In the genomic region with DNA sequence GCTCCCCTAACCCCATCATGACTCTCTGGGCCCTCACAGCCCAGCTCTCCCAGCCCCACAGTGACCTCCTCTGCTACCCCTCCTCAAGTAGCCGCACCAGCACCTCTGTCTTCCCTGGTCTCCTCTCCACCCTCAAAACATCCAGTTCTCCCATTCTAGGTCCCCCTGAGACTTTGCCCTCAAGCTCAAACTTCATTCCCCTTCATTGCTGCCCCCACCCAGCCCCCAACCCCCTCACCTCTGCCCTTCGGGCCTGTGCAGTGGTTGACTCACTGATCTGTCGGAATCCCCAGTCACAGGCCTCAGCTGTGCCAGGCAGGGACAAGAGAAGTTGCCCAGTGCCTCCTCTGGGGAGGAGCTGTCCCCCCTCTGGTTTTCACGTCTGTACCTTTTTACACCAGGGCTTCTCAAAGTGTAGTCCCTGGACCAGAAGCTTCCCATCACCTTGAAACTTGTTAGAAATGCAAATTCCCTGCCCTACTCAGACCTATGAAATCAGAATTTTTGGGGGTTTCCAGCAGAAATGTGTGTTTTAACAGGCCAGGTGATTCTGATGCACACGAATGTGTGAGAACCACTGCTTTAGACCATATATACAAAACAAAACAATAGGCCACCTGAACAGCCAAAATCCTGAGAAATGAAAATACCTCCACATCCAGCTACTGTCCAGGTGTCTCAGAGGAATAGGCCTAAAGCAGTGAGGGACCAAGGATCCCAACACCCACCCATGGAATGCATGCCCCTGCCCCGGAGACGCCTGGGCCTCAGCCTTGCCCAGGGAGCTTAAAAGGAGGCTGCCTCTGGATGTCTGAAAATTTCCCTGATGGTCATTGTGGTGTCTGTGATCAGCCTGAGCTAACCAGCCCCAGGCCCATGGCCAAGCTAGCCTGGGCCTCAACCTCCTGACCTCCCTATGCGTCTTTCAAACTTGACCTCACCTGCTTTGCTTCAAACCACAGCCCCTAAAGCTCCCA, we compare ENCODE assay signal across 8 cellular contexts. TPM values are rescaled to one million over a fixed set of nuclear protein-coding genes. Genes with fewer than 3 reads are reported as not detected.
DNase-seq lines count a peak whose midpoint lies in the region; ATAC-seq, FAIRE-seq and TF ChIP-seq lines count a peak whose summit lies in the region.

No MANE protein-coding gene starts in this region.

- no peak for FAIRE-seq in kidney (lab: Jason Lieb, UNC)

- peak overlapping the region; percentile 60 to 66 for H3K4me3 ChIP-seq in kidney (ENCODE audit: low read length in 2 of 2)
- H3K4me3 ChIP-seq in tibial artery = peak overlapping the region; percentile 75 to 90

- CTCF ChIA-PET in activated CD8-positive, alpha-beta memory T cell treated with anti-CD3 and anti-CD28 coated beads, Interleukin-2, amount 10 ng/mL, durations not matched to agents 7 days and 5 days (lab: Charles Lee) = interaction anchor here (0.9 to 3.5 kb wide), 8 partner anchors 12 to 122 kb away, joined by 3 to 21 read pairs (median 4); a partner anchor contains a TSS

- H3K9me3 ChIP-seq in kidney (ENCODE audit: control insufficient read depth in 1 of 2, low read length in 2 of 2) (no peaks in the 10 kb centered on the region), tibial artery (no peaks in the 10 kb centered on the region)

- no peaks in the 10 kb centered on the region for H3K36me3 Mint-ChIP-seq in activated CD8-positive, alpha-beta memory T cell treated with anti-CD3 and anti-CD28 coated beads, Interleukin-2, amount 10 ng/mL, durations not matched to agents 7 days and 5 days
- no peaks in the 10 kb centered on the region for H3K36me3 Mint-ChIP-seq in activated T-helper 17 cell treated with anti-CD3 and anti-CD28 coated beads, Interleukin-2, amount 50 U/mL, for 72 hours (ENCODE audit: low read depth)

- H3K4me1 Mint-ChIP-seq in activated CD8-positive, alpha-beta memory T cell treated with anti-CD3 and anti-CD28 coated beads, Interleukin-2, amount 10 ng/mL, durations not matched to agents 7 days and 5 days = peaks cover 22% of the 10 kb centered on the region
- peaks cover 6% of the 10 kb centered on the region for H3K4me1 Mint-ChIP-seq in activated T-helper 17 cell treated with anti-CD3 and anti-CD28 coated beads, Interleukin-2, amount 50 U/mL, for 72 hours

- H3K4me1 ChIP-seq in kidney (ENCODE audit: control insufficient read depth in 1 of 2, insufficient read depth in 1 of 2, low read depth in 1 of 2, low read length in 2 of 2) (peaks cover 10 to 19% of the 10 kb centered on the region in 2 donors), tibial artery (peaks cover 0 to 34% (median 28%) of the 10 kb centered on the region in 4 donors)

- H3K36me3 ChIP-seq in kidney (ENCODE audit: control insufficient read depth in 1 of 2, insufficient read depth in 2 of 2, low read length in 2 of 2) (no peaks in the 10 kb centered on the region), tibial artery (no peaks in the 10 kb centered on the region)

- H3K9ac ChIP-seq in kidney (ENCODE audit: low read length in 2 of 2) = peak overlapping the region in 1 of 2 donors; percentile 31

- H3K9me3 Mint-ChIP-seq in activated CD8-positive, alpha-beta memory T cell treated with anti-CD3 and anti-CD28 coated beads, Interleukin-2, amount 10 ng/mL, durations not matched to agents 7 days and 5 days (ENCODE audit: low read depth) = no peaks in the 10 kb centered on the region
- H3K9me3 Mint-ChIP-seq in activated T-helper 17 cell treated with anti-CD3 and anti-CD28 coated beads, Interleukin-2, amount 50 U/mL, for 72 hours = no peaks in the 10 kb centered on the region

- DNase-seq in activated CD8-positive, alpha-beta memory T cell treated with anti-CD3 and anti-CD28 coated beads, Interleukin-2, amount 10 ng/mL, durations not matched to agents 7 days and 5 days = no peak
- no peak for DNase-seq in activated CD8-positive, alpha-beta memory T cell treated with anti-CD3 and anti-CD28 coated beads for 24 hours
- DNase-seq in kidney (no peak), tibial artery (peak in 1 of 2 donors; percentile 64), NCI-H1048 (lab: John Stamatoyannopoulos, UW) (no peak), KBM-7 (no peak)
- no peak for DNase-seq in stimulated activated CD4-positive, alpha-beta T cell treated with anti-CD3 and anti-CD28 coated beads, Interleukin-4, amount 100 ng/mL, for 1 hour

- TF ChIP-seq CTCF in kidney (IDR thresholded peaks at IDR 0.05; ENCODE audit: borderline replicate concordance, extremely low read depth, insufficient read depth) (no peak), tibial artery (IDR thresholded peaks at IDR 0.05) (no peak)

- H3K4me3 Mint-ChIP-seq in activated CD8-positive, alpha-beta memory T cell treated with anti-CD3 and anti-CD28 coated beads, Interleukin-2, amount 10 ng/mL, durations not matched to agents 7 days and 5 days = peak overlapping the region; percentile 60
- peak overlapping the region; percentile 89 for H3K4me3 Mint-ChIP-seq in activated T-helper 17 cell treated with anti-CD3 and anti-CD28 coated beads, Interleukin-2, amount 50 U/mL, for 72 hours

- intact Hi-C loops in kidney (cut with DNase I) = no loop called here
- intact Hi-C loops in tibial artery (cut with DNase I; ENCODE audit: low total_unique reads) = no loop called here

- H3K27me3 ChIP-seq in tibial artery = no peaks in the 10 kb centered on the region

- H3K27ac Mint-ChIP-seq in activated CD8-positive, alpha-beta memory T cell treated with anti-CD3 and anti-CD28 coated beads, Interleukin-2, amount 10 ng/mL, durations not matched to agents 7 days and 5 days = peak overlapping the region; percentile 49
- H3K27ac Mint-ChIP-seq in activated T-helper 17 cell treated with anti-CD3 and anti-CD28 coated beads, Interleukin-2, amount 50 U/mL, for 72 hours = peak overlapping the region; percentile 74

- peaks cover 8% of the 10 kb centered on the region for H3K27me3 Mint-ChIP-seq in activated CD8-positive, alpha-beta memory T cell treated with anti-CD3 and anti-CD28 coated beads, Interleukin-2, amount 10 ng/mL, durations not matched to agents 7 days and 5 days
- no peaks in the 10 kb centered on the region for H3K27me3 Mint-ChIP-seq in activated T-helper 17 cell treated with anti-CD3 and anti-CD28 coated beads, Interleukin-2, amount 50 U/mL, for 72 hours

- in situ Hi-C loops in KBM-7 (cut with MboI; ENCODE audit: low pct_unique_long_range_greater_than_20kb, low sequenced_read_pairs) = no loop called here

- peak overlapping the region in 1 of 2 donors; percentile 38 for H3K27ac ChIP-seq in kidney (ENCODE audit: low read depth in 2 of 2, low read length in 2 of 2)
- peak overlapping the region; percentile 86 to 94 for H3K27ac ChIP-seq in tibial artery

- no peak for ATAC-seq in activated CD8-positive, alpha-beta memory T cell treated with anti-CD3 and anti-CD28 coated beads, Interleukin-2, amount 10 ng/mL, durations not matched to agents 7 days and 5 days
- ATAC-seq in activated T-helper 17 cell treated with anti-CD3 and anti-CD28 coated beads, Interleukin-2, amount 50 U/mL, for 72 hours (replicated peaks) = no peak

RNA-seq across cellular contexts. Expression of a gene that starts 0.9 kb away (rescaled TPM):
- 1 to 10 TPM; 3.4 to 4.7 TPM for total RNA-seq in activated CD8-positive, alpha-beta memory T cell treated with anti-CD3 and anti-CD28 coated beads, Interleukin-2, amount 10 ng/mL, durations not matched to agents 7 days and 5 days
- 10 to 100 TPM in 1 of 2 donors, 1 to 10 TPM in 1; 6.4 to 16.8 TPM for total RNA-seq in activated T-helper 17 cell treated with anti-CD3 and anti-CD28 coated beads, Interleukin-2, amount 50 U/mL, for 72 hours
- total RNA-seq in kidney = 63.7 TPM
- polyA plus RNA-seq in kidney (ENCODE audit: insufficient read depth, low read depth, low replicate concordance) = 57.2 TPM

RNA-seq across cellular contexts. Expression of a gene that starts 24.7 kb away (rescaled TPM):
- 10 to 100 TPM; 48.6 to 61.7 TPM for total RNA-seq in activated CD8-positive, alpha-beta memory T cell treated with anti-CD3 and anti-CD28 coated beads, Interleukin-2, amount 10 ng/mL, durations not matched to agents 7 days and 5 days
- total RNA-seq in activated T-helper 17 cell treated with anti-CD3 and anti-CD28 coated beads, Interleukin-2, amount 50 U/mL, for 72 hours = 10 to 100 TPM; 71.3 to 86.2 TPM
- 58.9 TPM for total RNA-seq in kidney
- polyA plus RNA-seq in kidney (ENCODE audit: insufficient read depth, low read depth, low replicate concordance) = 68.9 TPM

RNA-seq across cellular contexts. Expression of a gene that starts 39.9 kb away (rescaled TPM):
- total RNA-seq in activated CD8-positive, alpha-beta memory T cell treated with anti-CD3 and anti-CD28 coated beads, Interleukin-2, amount 10 ng/mL, durations not matched to agents 7 days and 5 days = 10 to 100 TPM; 36.8 to 43.1 TPM
- total RNA-seq in activated T-helper 17 cell treated with anti-CD3 and anti-CD28 coated beads, Interleukin-2, amount 50 U/mL, for 72 hours = 10 to 100 TPM; 28.2 to 36.4 TPM
- 78.0 TPM for total RNA-seq in kidney
- polyA plus RNA-seq in kidney (ENCODE audit: insufficient read depth, low read depth, low replicate concordance) = 200 TPM

RNA-seq across cellular contexts. Expression of a gene that starts 40.0 kb away (rescaled TPM):
- 10 to 100 TPM; 46.5 to 62.5 TPM for total RNA-seq in activated CD8-positive, alpha-beta memory T cell treated with anti-CD3 and anti-CD28 coated beads, Interleukin-2, amount 10 ng/mL, durations not matched to agents 7 days and 5 days
- 10 to 100 TPM; 30.8 to 52.8 TPM for total RNA-seq in activated T-helper 17 cell treated with anti-CD3 and anti-CD28 coated beads, Interleukin-2, amount 50 U/mL, for 72 hours
- total RNA-seq in kidney = 53.6 TPM
- polyA plus RNA-seq in kidney (ENCODE audit: insufficient read depth, low read depth, low replicate concordance) = 56.3 TPM

RNA-seq across cellular contexts. Expression of a gene that starts 49.2 kb away (rescaled TPM):
- 10 to 100 TPM; 19.7 to 20.2 TPM for total RNA-seq in activated CD8-positive, alpha-beta memory T cell treated with anti-CD3 and anti-CD28 coated beads, Interleukin-2, amount 10 ng/mL, durations not matched to agents 7 days and 5 days
- total RNA-seq in activated T-helper 17 cell treated with anti-CD3 and anti-CD28 coated beads, Interleukin-2, amount 50 U/mL, for 72 hours = 10 to 100 TPM; 16.7 to 21.2 TPM
- 11.9 TPM for total RNA-seq in kidney
- polyA plus RNA-seq in kidney (ENCODE audit: insufficient read depth, low read depth, low replicate concordance) = 5.7 TPM
